1 cellular context compared by ENCODE assay signal in genomic region chr15:89665449-89666146, GRCh38.
TF ChIP-seq lines count a peak whose summit lies in the region.

No MANE protein-coding gene starts in this region.

TF ChIP-seq in SK-N-SH treated with all-trans-retinoic acid at 6 μM for 48 hours, 23 proteins besides CTCF, POLR2A, EP300 and RAD21 (continued from another document):
- TF ChIP-seq ESRRG (CRISPR knock-in tag; IDR thresholded peaks at IDR 0.05) (no peak), ZC3H10 (CRISPR knock-in tag; IDR thresholded peaks at IDR 0.05) (no peak), CREB5 (CRISPR knock-in tag; IDR thresholded peaks at IDR 0.05; ENCODE audit: low read depth) (no peak), PPARA (CRISPR knock-in tag; IDR thresholded peaks at IDR 0.05; ENCODE audit: borderline replicate concordance) (no peak), ZNF565 (CRISPR knock-in tag; conservative IDR thresholded peaks at IDR 0.05; ENCODE audit: low read depth) (no peak), ZFP30 (CRISPR knock-in tag; IDR thresholded peaks at IDR 0.05) (no peak), TSHZ2 (CRISPR knock-in tag; IDR thresholded peaks at IDR 0.05) (no peak), PATZ1 (CRISPR knock-in tag; IDR thresholded peaks at IDR 0.05; ENCODE audit: borderline replicate concordance) (no peak), GLIS3 (CRISPR knock-in tag; IDR thresholded peaks at IDR 0.05) (no peak), ZNF70 (CRISPR knock-in tag; IDR thresholded peaks at IDR 0.05) (no peak), ZNF8 (CRISPR knock-in tag; IDR thresholded peaks at IDR 0.05) (no peak), RARB (CRISPR knock-in tag; IDR thresholded peaks at IDR 0.05) (no peak), BACH2 (CRISPR knock-in tag; IDR thresholded peaks at IDR 0.05; ENCODE audit: borderline replicate concordance) (no peak), SNAI2 (CRISPR knock-in tag; IDR thresholded peaks at IDR 0.05) (no peak), ISL1 (CRISPR knock-in tag; IDR thresholded peaks at IDR 0.05) (no peak), ARNTL (CRISPR knock-in tag; IDR thresholded peaks at IDR 0.05; ENCODE audit: borderline replicate concordance, low read depth) (no peak), CSDC2 (CRISPR knock-in tag; IDR thresholded peaks at IDR 0.05) (no peak)
- TF ChIP-seq, protein P1, sequence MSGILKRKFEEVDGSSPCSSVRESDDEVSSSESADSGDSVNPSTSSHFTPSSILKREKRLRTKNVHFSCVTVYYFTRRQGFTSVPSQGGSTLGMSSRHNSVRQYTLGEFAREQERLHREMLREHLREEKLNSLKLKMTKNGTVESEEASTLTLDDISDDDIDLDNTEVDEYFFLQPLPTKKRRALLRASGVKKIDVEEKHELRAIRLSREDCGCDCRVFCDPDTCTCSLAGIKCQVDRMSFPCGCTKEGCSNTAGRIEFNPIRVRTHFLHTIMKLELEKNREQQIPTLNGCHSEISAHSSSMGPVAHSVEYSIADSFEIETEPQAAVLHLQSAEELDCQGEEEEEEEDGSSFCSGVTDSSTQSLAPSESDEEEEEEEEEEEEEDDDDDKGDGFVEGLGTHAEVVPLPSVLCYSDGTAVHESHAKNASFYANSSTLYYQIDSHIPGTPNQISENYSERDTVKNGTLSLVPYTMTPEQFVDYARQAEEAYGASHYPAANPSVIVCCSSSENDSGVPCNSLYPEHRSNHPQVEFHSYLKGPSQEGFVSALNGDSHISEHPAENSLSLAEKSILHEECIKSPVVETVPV (CRISPR knock-in tag; IDR thresholded peaks at IDR 0.05), result no peak
